1 cellular context compared by ENCODE assay signal in genomic region chr4:40992472-40993298, GRCh38.
TF ChIP-seq lines count a peak whose summit lies in the region.

No MANE protein-coding gene starts in this region.

TF ChIP-seq in GM12878, 131 proteins besides CTCF, POLR2A, EP300 and RAD21 (continued from another document and continues in another):
- TF ChIP-seq ZBTB11 (CRISPR knock-in tag; IDR thresholded peaks at IDR 0.05) (no peak), SMARCA5 (IDR thresholded peaks at IDR 0.05) (no peak), JUNB (IDR thresholded peaks at IDR 0.05) (peak; percentile 44), RELA (IDR thresholded peaks at IDR 0.05; ENCODE audit: borderline replicate concordance, partially characterized antibody) (no peak), KLF5 (IDR thresholded peaks at IDR 0.05; ENCODE audit: partially characterized antibody) (no peak), USF1 (IDR thresholded peaks at IDR 0.05; ENCODE audit: borderline replicate concordance, extremely low read length, insufficient read depth, low read depth, low read length) (no peak), ZNF217 (IDR thresholded peaks at IDR 0.05) (no peak), BHLHE40 (IDR thresholded peaks at IDR 0.05; ENCODE audit: borderline replicate concordance in 1 of 2, low read depth in 2 of 2, low read length in 1 of 2) (peak in 1 of 2 experiments; percentile 24; a peak in 1 of 4 replicates), CBX5 (IDR thresholded peaks at IDR 0.05; ENCODE audit: low read depth) (no peak), CBFB (IDR thresholded peaks at IDR 0.05; ENCODE audit: low read depth) (no peak), HCFC1 (IDR thresholded peaks at IDR 0.05; ENCODE audit: low read length) (no peak), ZBTB4 (CRISPR knock-in tag; IDR thresholded peaks at IDR 0.05) (no peak), CHD2 (IDR thresholded peaks at IDR 0.05; ENCODE audit: borderline replicate concordance, low read depth, low read length) (no peak), NR2C1 (IDR thresholded peaks at IDR 0.05) (no peak), NKRF (conservative IDR thresholded peaks at IDR 0.05) (no peak), REST (IDR thresholded peaks at IDR 0.05; ENCODE audit: low read depth, low read length) (no peak), MAX (IDR thresholded peaks at IDR 0.05; ENCODE audit: low read depth, low read length) (0 out of 2 replicates have a peak, but pooled peaks have one; percentile 17), YY1 (IDR thresholded peaks at IDR 0.05; ENCODE audit: low read depth, low read length) (0 out of 2 replicates have a peak, but pooled peaks have one; percentile 26), BCL3 (IDR thresholded peaks at IDR 0.05; ENCODE audit: borderline replicate concordance, insufficient read depth, low read depth, low read length, poor library complexity, severe bottlenecking) (no peak), RAD51 (IDR thresholded peaks at IDR 0.05) (no peak), BRCA1 (IDR thresholded peaks at IDR 0.05; ENCODE audit: low read depth, low read length) (no peak), ZNF24 (IDR thresholded peaks at IDR 0.05) (0 out of 2 replicates have a peak, but pooled peaks have one; percentile 32), RUNX3 (IDR thresholded peaks at IDR 0.05; ENCODE audit: low read length) (peak; percentile 67), POLR2AphosphoS2 (IDR thresholded peaks at IDR 0.05; ENCODE audit: low read depth, low read length) (no peak), CHD4 (IDR thresholded peaks at IDR 0.05) (no peak), ZNF384 (IDR thresholded peaks at IDR 0.05; ENCODE audit: borderline replicate concordance, low read depth, low read length) (no peak), ZSCAN29 (IDR thresholded peaks at IDR 0.05) (no peak), STAT1 (conservative IDR thresholded peaks at IDR 0.05) (0 out of 2 replicates have a peak, but pooled peaks have one; percentile 16), GATAD2B (conservative IDR thresholded peaks at IDR 0.05; ENCODE audit: low read depth) (no peak), NRF1 (conservative IDR thresholded peaks at IDR 0.05; ENCODE audit: low read depth, low read length) (no peak), LARP7 (IDR thresholded peaks at IDR 0.05) (no peak), RB1 (IDR thresholded peaks at IDR 0.05; ENCODE audit: borderline replicate concordance) (no peak), CBX3 (IDR thresholded peaks at IDR 0.05; ENCODE audit: borderline replicate concordance, low read depth) (no peak), SMAD1 (IDR thresholded peaks at IDR 0.05; ENCODE audit: low read depth, partially characterized antibody) (no peak), SMC3 (IDR thresholded peaks at IDR 0.05; ENCODE audit: borderline replicate concordance, low read length) (no peak), PRDM15 (CRISPR knock-in tag; IDR thresholded peaks at IDR 0.05) (no peak), GABPA (IDR thresholded peaks at IDR 0.05; ENCODE audit: low read depth) (no peak), PKNOX1 (IDR thresholded peaks at IDR 0.05) (no peak; the same call in 1 of the 2 replicates), TARDBP (IDR thresholded peaks at IDR 0.05; ENCODE audit: borderline replicate concordance) (no peak), ZNF622 (IDR thresholded peaks at IDR 0.05) (no peak), HDAC6 (IDR thresholded peaks at IDR 0.05; ENCODE audit: unreplicated experiment) (no peak), POU2F2 (IDR thresholded peaks at IDR 0.05; ENCODE audit: borderline replicate concordance, low read depth, low read length) (0 out of 3 replicates have a peak, but pooled peaks have one; percentile 28)
